8 cellular contexts compared by ENCODE assay signal in the genomic region with DNA sequence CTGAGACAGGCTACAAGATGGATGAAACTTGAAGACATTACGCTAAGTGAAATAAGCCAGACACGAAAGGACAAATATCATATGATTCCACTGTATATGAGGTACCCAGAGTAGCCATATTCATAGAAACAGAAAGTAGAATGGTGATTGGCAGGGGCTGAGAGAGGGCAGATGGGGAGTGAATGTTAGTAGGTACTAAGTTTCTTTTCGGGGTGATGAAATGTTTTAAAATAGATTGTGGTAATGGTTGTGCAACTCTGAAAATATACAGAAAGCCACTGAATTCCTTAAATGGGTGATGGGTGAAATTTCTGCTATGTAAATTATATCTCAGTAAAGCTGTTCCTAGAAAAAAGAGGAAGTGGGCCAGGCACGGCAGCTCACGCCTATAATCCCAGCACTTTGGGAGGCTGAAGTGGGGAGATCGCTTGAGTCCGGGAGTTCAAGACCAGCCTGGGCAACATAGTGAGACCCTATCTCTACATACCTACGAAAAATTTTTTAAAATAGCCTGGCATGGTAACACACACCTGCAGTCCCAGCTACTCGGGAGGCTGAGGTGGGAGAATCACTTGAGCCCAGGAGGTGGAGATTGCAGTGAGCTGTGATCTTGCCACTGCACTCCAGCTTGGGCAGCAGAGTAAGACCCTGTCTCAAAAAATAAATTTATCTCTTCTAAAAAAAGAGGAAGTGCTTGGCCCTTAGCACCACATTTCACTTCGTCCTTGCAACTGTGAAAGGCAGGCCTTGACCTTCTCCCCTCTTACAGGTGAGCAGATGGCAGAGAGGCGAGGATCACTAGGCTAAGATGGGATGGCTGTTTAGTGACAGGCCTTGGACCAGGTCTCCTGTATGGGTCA. TPM values are rescaled to one million over a fixed set of nuclear protein-coding genes. Genes with fewer than 3 reads are reported as not detected.
DNase-seq lines count a peak whose midpoint lies in the region; ATAC-seq and TF ChIP-seq lines count a peak whose summit lies in the region.

No MANE protein-coding gene starts in this region.

- no peaks in the 10 kb centered on the region for H3K36me3 ChIP-seq in SU-DHL-6 (ENCODE audit: low read length)

- H3K27me3 ChIP-seq in SU-DHL-6 (ENCODE audit: low read length) = no peaks in the 10 kb centered on the region

- intact Hi-C loops in sciatic nerve (cut with DNase I) = loop anchor here (5.0 kb wide), 1 partner anchor 191 kb away; no protein-coding TSS in a partner anchor

- no peaks in the 10 kb centered on the region for H3K79me2 ChIP-seq in SU-DHL-6 (ENCODE audit: insufficient read depth, low read length)

- DNase-seq in AG20443 (ENCODE audit: low spot score) = peak; percentile 79
- DNase-seq in fibroblast of the aortic adventitia (ENCODE audit: low read depth) = peak; percentile 96
- DNase-seq in sciatic nerve (ENCODE audit: low spot score) = peak; percentile 62
- DNase-seq in HPDE6-E6E7 (ENCODE audit: extremely low spot score) = no peak
- no peak for DNase-seq in NCI-H748 (lab: John Stamatoyannopoulos, UW; ENCODE audit: unreplicated experiment)

- H3K4me2 ChIP-seq in SU-DHL-6 (ENCODE audit: low read depth, low read length, poor library complexity, severe bottlenecking) = peak overlapping the region; percentile 13

- H3K4me3 ChIP-seq in SU-DHL-6 (ENCODE audit: insufficient read depth, low read length, poor library complexity, severe bottlenecking) (no peak overlapping the region), fibroblast of the aortic adventitia (ENCODE audit: low read depth, low read length) (peak overlapping the region; percentile 20)

- no peak overlapping the region for H3K9ac ChIP-seq in SU-DHL-6 (ENCODE audit: low read length)

- TF ChIP-seq CTCF in SU-DHL-6 (IDR thresholded peaks at IDR 0.05; ENCODE audit: insufficient read depth, low read length, poor library complexity, severe bottlenecking) (no peak), fibroblast of the aortic adventitia (IDR thresholded peaks at IDR 0.05; ENCODE audit: insufficient read depth, low read length) (no peak)

- H3K9me3 ChIP-seq in SU-DHL-6 (ENCODE audit: insufficient read depth, low read length) = peaks cover 4% of the 10 kb centered on the region; the same call in 1 of the 2 replicates

- ATAC-seq in GM19025 (IDR thresholded peaks at IDR 0.05; ENCODE audit: low read depth, unreplicated experiment) (peak; percentile 78), HG03108 (IDR thresholded peaks at IDR 0.05; ENCODE audit: unreplicated experiment) (peak; percentile 84), sciatic nerve (peak; percentile 62)

- H2AFZ ChIP-seq in SU-DHL-6 (ENCODE audit: low read depth, low read length, severe bottlenecking) = no peak overlapping the region

- peaks cover 12% of the 10 kb centered on the region for H3F3A ChIP-seq in SU-DHL-6 (ENCODE audit: insufficient read depth)

- no peak overlapping the region for H3K27ac ChIP-seq in SU-DHL-6 (ENCODE audit: low read depth, low read length)

- H3K9me2 ChIP-seq in SU-DHL-6 (replicated peaks; ENCODE audit: insufficient read depth, low read length) = no peaks in the 10 kb centered on the region

- H4K20me1 ChIP-seq in SU-DHL-6 (ENCODE audit: low read depth, low read length) = no peaks in the 10 kb centered on the region

RNA-seq across cellular contexts. Expression of a gene that starts 16.0 kb away (rescaled TPM):
- total RNA-seq in fibroblast of the aortic adventitia (ENCODE audit: low replicate concordance) = 11.5 and 113 TPM in 2 replicates
- total RNA-seq in sciatic nerve = 38.0 TPM

Comparison
In these comparisons a context has a peak if more than half of its experiments do, and no peak if none do; other contexts are left out.
1. DNase-seq: peak in AG20443 (single experiment), fibroblast of the aortic adventitia (single experiment) and sciatic nerve (single experiment); none in HPDE6-E6E7 (single experiment) and NCI-H748 (single experiment).
2. Peak in every context shown above with its lines, with median percentiles within 50 percentile points of each other: ATAC-seq.